Comparison of ENCODE assay signal across 10 cellular contexts in genomic region chr10:8923096-8923495, GRCh38.
"Had no signal": no experiment of that assay in that cellular context is flagged by ENCODE, and none has a peak within 500 bp of the region (broad histone marks: within the 10 kb centered on the region; RNA-seq: fewer than 3 reads in every experiment).

No MANE protein-coding gene starts in this region.

- H3K9ac ChIP-seq: GM23248 had no signal

- H3K27ac ChIP-seq: GM23248 had no signal

- H3K9me3 ChIP-seq: HAP-1 had no signal

- DNase-seq: GM23248, GOT3, H7, H9, HCEC 1CT, HFFc6 had no signal

- FAIRE-seq: H1, H54 had no signal

- H2AFZ ChIP-seq: GM23248, GM23338 had no signal

- H3K4me3 ChIP-seq: GM23248, GM23338, HAP-1 had no signal

- H3K4me1 ChIP-seq: HAP-1 had no signal

- H3K9me3 Mint-ChIP-seq: GM23338, H9 had no signal

- H3K4me3 Mint-ChIP-seq: GM23338, H9, HFFc6 had no signal

- H3K36me3 ChIP-seq: HAP-1 had no signal

- H3K27ac Mint-ChIP-seq: GM23338, H9, HFFc6 had no signal
